Comparison of ENCODE assay signal across 8 cellular contexts in the genomic region with DNA sequence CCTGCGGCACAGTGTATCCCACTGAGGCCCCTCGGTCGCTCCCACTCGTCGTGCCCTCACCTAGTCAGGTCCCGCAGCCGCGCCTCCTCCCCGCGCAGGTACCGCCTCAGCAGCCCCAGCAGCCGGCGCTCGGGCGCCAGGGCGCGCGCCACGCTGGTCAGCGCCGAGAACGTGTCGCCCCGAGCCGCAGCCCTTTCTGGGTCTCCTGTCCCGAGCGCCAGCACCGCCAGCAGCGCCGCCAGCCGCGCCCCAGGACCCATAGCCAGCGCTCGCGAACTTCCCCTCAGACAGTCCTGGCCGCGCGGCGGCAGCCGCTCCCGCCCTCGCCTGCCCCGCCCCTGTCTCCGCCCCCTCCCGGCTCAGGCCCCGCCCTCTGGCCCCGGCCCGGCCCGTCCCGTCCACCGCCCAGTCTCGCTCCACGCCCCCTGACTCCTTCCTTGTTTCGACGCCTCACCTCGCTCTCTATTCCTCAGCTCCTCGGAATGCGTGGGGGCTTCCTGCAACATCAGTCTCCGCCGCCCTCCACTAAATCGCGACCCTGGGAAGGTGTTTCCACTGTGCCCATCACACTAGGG. TPM values are rescaled to one million over a fixed set of nuclear protein-coding genes. Genes with fewer than 3 reads are reported as not detected.
A peak's percentile ranks its signal among the peaks of the same experiment; 100 is the strongest.
DNase-seq lines count a peak whose midpoint lies in the region; ATAC-seq and TF ChIP-seq lines count a peak whose summit lies in the region.

TSS of gene P4HA3 (minus strand) at position 289 of the 575 bp plus-strand sequence. CDS start at position 260, 29 bp downstream.

- no peak within 1 kb of the TSS for H3K27ac Mint-ChIP-seq in activated T-cell treated with anti-CD3 and anti-CD28 coated beads, Interleukin-2, amount 50 U/mL, for 72 hours

- peaks cover 38% of the 10 kb centered on the region for H3K27me3 Mint-ChIP-seq in activated T-cell treated with anti-CD3 and anti-CD28 coated beads, Interleukin-2, amount 50 U/mL, for 72 hours (ENCODE audit: low read depth)

- H3K4me3 ChIP-seq in GM08714 (ENCODE audit: low read length): peak within 1 kb of the TSS; percentile 29; the same call in 1 of the 2 replicates
- peak within 1 kb of the TSS; percentile 51 to 57 for H3K4me3 ChIP-seq in foreskin fibroblast (ENCODE audit: low read depth in 1 of 2, low read length in 2 of 2)
- H3K4me3 ChIP-seq in tibial artery: peak within 1 kb of the TSS; percentile 49 to 60

- peaks cover 0 to 9% (median 9%) of the 10 kb centered on the region in 4 donors for H3K4me1 ChIP-seq in tibial artery

- peaks cover 0 to 4% of the 10 kb centered on the region in 2 donors for H3K9me3 Mint-ChIP-seq in activated T-cell treated with anti-CD3 and anti-CD28 coated beads, Interleukin-2, amount 50 U/mL, for 72 hours

- H3K9me3 ChIP-seq in tibial artery: peaks cover 0 to 8% (median 3%) of the 10 kb centered on the region in 3 donors

- peaks cover 2% of the 10 kb centered on the region in 2 donors for H3K36me3 Mint-ChIP-seq in activated T-cell treated with anti-CD3 and anti-CD28 coated beads, Interleukin-2, amount 50 U/mL, for 72 hours (ENCODE audit: insufficient read depth in 2 of 2)

- H3K36me3 ChIP-seq in tibial artery: no peaks in the 10 kb centered on the region

- DNase-seq in NCI-H460 (ENCODE audit: extremely low read depth, low read depth) (peak; percentile 48), foreskin fibroblast (peak; percentile 36 to 79), omental fat pad (ENCODE audit: low spot score) (no peak), tibial artery (peak; percentile 55 to 81), NCI-H446 treated with DMSO at 0.1 percent for 48 hours (lab: John Stamatoyannopoulos, UW) (no peak)
- DNase-seq in activated T-cell treated with anti-CD3 and anti-CD28 coated beads, Interleukin-2, amount 50 U/mL, for 72 hours: peak; percentile 66 to 67

- ATAC-seq in activated T-cell treated with anti-CD3 and anti-CD28 coated beads, Interleukin-2, amount 50 U/mL, for 72 hours (replicated peaks in 1 of 2): peak; percentile 98 to 99
- peak; percentile 93 for ATAC-seq in omental fat pad (ENCODE audit: low FRiP score)
- ATAC-seq in GM18873 (IDR thresholded peaks at IDR 0.05; ENCODE audit: low FRiP score, unreplicated experiment): no peak

- H3K27me3 ChIP-seq in tibial artery: peaks cover 0 to 8% of the 10 kb centered on the region in 2 donors

- intact Hi-C loops in tibial artery (cut with DNase I; ENCODE audit: low total_unique reads): no loop called here

- peaks cover 16% of the 10 kb centered on the region for H3K4me1 Mint-ChIP-seq in activated T-cell treated with anti-CD3 and anti-CD28 coated beads, Interleukin-2, amount 50 U/mL, for 72 hours (ENCODE audit: low read depth)

- H3K4me3 Mint-ChIP-seq in activated T-cell treated with anti-CD3 and anti-CD28 coated beads, Interleukin-2, amount 50 U/mL, for 72 hours: peak within 1 kb of the TSS; percentile 73 to 88

- TF ChIP-seq CTCF in foreskin fibroblast (IDR thresholded peaks at IDR 0.05; ENCODE audit: low read depth, low read length): no peak
- TF ChIP-seq CTCF in omental fat pad (IDR thresholded peaks at IDR 0.05): no peak
- no peak for TF ChIP-seq CTCF in tibial artery (IDR thresholded peaks at IDR 0.05)

- H3K27ac ChIP-seq in tibial artery: peak within 1 kb of the TSS in 1 of 2 donors; percentile 25

RNA-seq across cellular contexts. Expression of gene P4HA3, which starts in this region (rescaled TPM):
- 6.7 and 7.4 TPM in 2 replicates for total RNA-seq in NCI-H460 (2014; rRNA removed; shearing (Covaris generic))
- 2.9 and 6.4 TPM in 2 replicates for polyA plus RNA-seq in NCI-H460 (2014; cell fraction: nucleus; rRNA removed)
- not detected for total RNA-seq in activated T-cell treated with anti-CD3 and anti-CD28 coated beads, Interleukin-2, amount 50 U/mL, for 72 hours
- total RNA-seq in omental fat pad: 1 to 10 TPM in 2 of 4 donors, under 1 TPM in 2; 0.50 to 4.4 (median 1.6) TPM

Comparison
In these comparisons a context has a peak if more than half of its experiments do, and no peak if none do; other contexts are left out.
1. Peak in DNase-seq and ATAC-seq in activated T-cell treated with anti-CD3 and anti-CD28 coated beads, Interleukin-2, amount 50 U/mL, for 72 hours; RNA of the gene not detected or under 1 TPM.
2. DNase-seq: peak in NCI-H460 (single experiment), foreskin fibroblast (2 of 2) and tibial artery (2 of 2); none in omental fat pad (single experiment) and NCI-H446 treated with DMSO at 0.1 percent for 48 hours (single experiment).
3. Peak in every context shown above with its lines, with median percentiles within 50 percentile points of each other: H3K4me3 ChIP-seq.